Comparison of ENCODE assay signal across 1 cellular context in genomic region chr2:161340930-161341413, GRCh38.
TF ChIP-seq lines count a peak whose summit lies in the region.

No MANE protein-coding gene starts in this region.

TF ChIP-seq in K562, 482 proteins besides CTCF, POLR2A, EP300 and RAD21:
- peak; percentile 31; the same call in 1 of the 2 replicates for TF ChIP-seq ZBTB33 (CRISPR knock-in tag; IDR thresholded peaks at IDR 0.05)
